Comparison of ENCODE assay signal across 8 cellular contexts in the genomic region with DNA sequence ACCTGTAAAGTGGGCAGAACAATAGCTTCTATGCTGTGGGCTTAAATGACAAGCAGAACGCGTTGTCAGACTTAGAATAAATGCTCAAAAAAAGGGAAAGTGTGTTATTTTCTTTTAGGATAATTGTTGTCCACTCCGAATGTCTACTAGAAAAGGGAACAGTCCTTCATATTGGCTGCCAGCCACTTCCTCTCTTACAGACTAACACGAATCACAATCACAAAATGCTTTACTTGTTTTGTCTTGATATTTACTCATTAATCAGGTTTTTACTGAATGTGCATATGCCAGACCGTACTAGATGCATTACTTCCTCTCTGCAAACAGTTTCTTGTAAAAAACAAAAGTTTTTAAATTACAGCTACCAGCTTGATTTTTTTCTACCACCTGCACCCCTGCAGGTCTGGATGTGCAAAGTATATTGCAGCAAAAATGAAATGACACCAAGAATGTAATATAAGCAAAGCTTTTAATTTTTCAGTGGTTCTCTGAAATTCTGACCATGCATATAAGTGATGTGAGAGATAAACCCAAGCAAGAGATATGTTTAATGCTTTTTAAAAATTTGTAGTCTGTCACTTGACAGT. TPM values are rescaled to one million over a fixed set of nuclear protein-coding genes. Genes with fewer than 3 reads are reported as not detected.
DNase-seq lines count a peak whose midpoint lies in the region; ATAC-seq and TF ChIP-seq lines count a peak whose summit lies in the region.

No MANE protein-coding gene starts in this region.

- POLR2A ChIA-PET in CD8-positive, alpha-beta memory T cell (lab: Charles Lee), result interaction anchor here (0.6 to 2.4 kb wide), 6 partner anchors 30 to 490 kb away, joined by 3 to 11 read pairs (median 4); a partner anchor contains a TSS

- H3K27ac ChIP-seq in CD8-positive, alpha-beta memory T cell (ENCODE audit: low read depth, low read length), result peak overlapping the region; percentile 84

- no peak for TF ChIP-seq POLR2A in NB4 (IDR thresholded peaks at IDR 0.05; ENCODE audit: extremely low read depth, insufficient read length)

- peak overlapping the region; percentile 99 for H3K4me3 ChIP-seq in CD8-positive, alpha-beta memory T cell (ENCODE audit: low read length)
- peak overlapping the region; percentile 91 for H3K4me3 ChIP-seq in NB4 (ENCODE audit: low read depth, low read length)

- no peak for ATAC-seq in natural killer cell treated with Interleukin-12 subunit alpha and Interleukin-12 subunit beta and Interleukin-15 and Interleukin-18, amount 100 ng/mL, for 72 hours
- ATAC-seq in GM18907 (IDR thresholded peaks at IDR 0.05; ENCODE audit: unreplicated experiment), result no peak

- H3K27ac Mint-ChIP-seq in CD8-positive, alpha-beta memory T cell, result peak overlapping the region in 7 of 8 donors; percentile 79 to 94 (median 93)
- H3K27ac Mint-ChIP-seq in chondrocyte (ENCODE audit: unreplicated experiment), result peak overlapping the region; percentile 94
- peak overlapping the region; percentile 90 to 99 for H3K27ac Mint-ChIP-seq in natural killer cell treated with Interleukin-12 subunit alpha and Interleukin-12 subunit beta and Interleukin-15 and Interleukin-18, amount 100 ng/mL, for 72 hours

- peak overlapping the region; percentile 91 to 98 (median 95) for H3K4me3 Mint-ChIP-seq in CD8-positive, alpha-beta memory T cell
- peak overlapping the region; percentile 96 for H3K4me3 Mint-ChIP-seq in chondrocyte (ENCODE audit: unreplicated experiment)
- peak overlapping the region; percentile 95 for H3K4me3 Mint-ChIP-seq in natural killer cell treated with Interleukin-12 subunit alpha and Interleukin-12 subunit beta and Interleukin-15 and Interleukin-18, amount 100 ng/mL, for 72 hours

- no peaks in the 10 kb centered on the region for H3K9me3 Mint-ChIP-seq in CD8-positive, alpha-beta memory T cell
- H3K9me3 Mint-ChIP-seq in chondrocyte (ENCODE audit: low read depth), result no peaks in the 10 kb centered on the region
- no peaks in the 10 kb centered on the region for H3K9me3 Mint-ChIP-seq in natural killer cell treated with Interleukin-12 subunit alpha and Interleukin-12 subunit beta and Interleukin-15 and Interleukin-18, amount 100 ng/mL, for 72 hours

- H3K27me3 Mint-ChIP-seq in CD8-positive, alpha-beta memory T cell, result no peaks in the 10 kb centered on the region
- no peaks in the 10 kb centered on the region for H3K27me3 Mint-ChIP-seq in chondrocyte (ENCODE audit: low read depth)
- no peaks in the 10 kb centered on the region for H3K27me3 Mint-ChIP-seq in natural killer cell treated with Interleukin-12 subunit alpha and Interleukin-12 subunit beta and Interleukin-15 and Interleukin-18, amount 100 ng/mL, for 72 hours

- H3K36me3 Mint-ChIP-seq in CD8-positive, alpha-beta memory T cell, result peaks cover 0 to 24% (median 9%) of the 10 kb centered on the region in 3 donors
- no peaks in the 10 kb centered on the region for H3K36me3 Mint-ChIP-seq in chondrocyte (ENCODE audit: low read depth)
- no peaks in the 10 kb centered on the region for H3K36me3 Mint-ChIP-seq in natural killer cell treated with Interleukin-12 subunit alpha and Interleukin-12 subunit beta and Interleukin-15 and Interleukin-18, amount 100 ng/mL, for 72 hours

- TF ChIP-seq CTCF in NB4 (IDR thresholded peaks at IDR 0.05; ENCODE audit: low read depth, low read length), result no peak
- peak; percentile 7 for TF ChIP-seq CTCF in chondrocyte (IDR thresholded peaks at IDR 0.05)

- peaks cover 25 to 34% (median 33%) of the 10 kb centered on the region in 3 donors for H3K4me1 Mint-ChIP-seq in CD8-positive, alpha-beta memory T cell
- H3K4me1 Mint-ChIP-seq in chondrocyte (ENCODE audit: low read depth), result peaks cover 17% of the 10 kb centered on the region
- H3K4me1 Mint-ChIP-seq in natural killer cell treated with Interleukin-12 subunit alpha and Interleukin-12 subunit beta and Interleukin-15 and Interleukin-18, amount 100 ng/mL, for 72 hours (ENCODE audit: low read depth in 2 of 2), result peaks cover 20 to 26% of the 10 kb centered on the region in 2 donors

- H3K36me3 ChIP-seq in CD8-positive, alpha-beta memory T cell (ENCODE audit: insufficient read depth, low read length), result no peaks in the 10 kb centered on the region

- H3K4me1 ChIP-seq in CD8-positive, alpha-beta memory T cell (ENCODE audit: insufficient read depth, low read length), result peaks cover 21% of the 10 kb centered on the region

- CTCF ChIA-PET in CD8-positive, alpha-beta memory T cell (lab: Charles Lee), result interaction anchor here (1.2 to 4.8 kb wide), 11 partner anchors 8 to 314 kb away, joined by 3 to 22 read pairs (median 4); a partner anchor contains a TSS

- no peaks in the 10 kb centered on the region for H3K9me3 ChIP-seq in CD8-positive, alpha-beta memory T cell (ENCODE audit: low read length)

- no peaks in the 10 kb centered on the region for H3K27me3 ChIP-seq in CD8-positive, alpha-beta memory T cell (ENCODE audit: insufficient read depth, low read length, poor library complexity, severe bottlenecking)

- no peak for DNase-seq in CD8-positive, alpha-beta memory T cell
- peak; percentile 51 for DNase-seq in NB4 (ENCODE audit: low read depth)
- DNase-seq in chondrocyte (ENCODE audit: low spot score), result no peak
- no peak for DNase-seq in natural killer cell treated with Interleukin-12 subunit alpha and Interleukin-12 subunit beta and Interleukin-15 and Interleukin-18, amount 100 ng/mL, for 72 hours (ENCODE audit: low spot score)
- no peak for DNase-seq in NCI-H2029 treated with DMSO at 0.1 percent for 48 hours (lab: John Stamatoyannopoulos, UW)
- DNase-seq in KG1 (lab: John Stamatoyannopoulos, UW), result no peak
- DNase-seq in stimulated activated CD8-positive, alpha-beta memory T cell treated with anti-CD3 and anti-CD28 coated beads, Interleukin-4, amount 100 ng/mL, for 48 hours, result no peak

RNA-seq across cellular contexts. Expression of a gene that starts 0.8 kb away (rescaled TPM):
- 10 to 100 TPM; 19.9 to 20.5 TPM for total RNA-seq in CD8-positive, alpha-beta memory T cell
- 6.0 TPM for polyA plus RNA-seq in CD8-positive, alpha-beta memory T cell
- 7.0 to 8.4 TPM (median 7.8 TPM) in 3 replicates for total RNA-seq in chondrocyte
- 10 to 100 TPM in 1 of 2 donors, 1 to 10 TPM in 1; 9.9 to 17.2 TPM for total RNA-seq in natural killer cell treated with Interleukin-12 subunit alpha and Interleukin-12 subunit beta and Interleukin-15 and Interleukin-18, amount 100 ng/mL, for 72 hours

RNA-seq across cellular contexts. Expression of a gene that starts 36.8 kb away (rescaled TPM):
- 10 to 100 TPM; 11.9 to 13.2 TPM for total RNA-seq in CD8-positive, alpha-beta memory T cell
- 2.3 TPM for polyA plus RNA-seq in CD8-positive, alpha-beta memory T cell
- total RNA-seq in chondrocyte, result 1.5 to 4.8 TPM (median 4.5 TPM) in 3 replicates
- total RNA-seq in natural killer cell treated with Interleukin-12 subunit alpha and Interleukin-12 subunit beta and Interleukin-15 and Interleukin-18, amount 100 ng/mL, for 72 hours, result 10 to 100 TPM in 1 of 2 donors, 1 to 10 TPM in 1; 8.1 to 25.0 TPM
